Comparison of ENCODE assay signal across 29 cellular contexts in the genomic region with DNA sequence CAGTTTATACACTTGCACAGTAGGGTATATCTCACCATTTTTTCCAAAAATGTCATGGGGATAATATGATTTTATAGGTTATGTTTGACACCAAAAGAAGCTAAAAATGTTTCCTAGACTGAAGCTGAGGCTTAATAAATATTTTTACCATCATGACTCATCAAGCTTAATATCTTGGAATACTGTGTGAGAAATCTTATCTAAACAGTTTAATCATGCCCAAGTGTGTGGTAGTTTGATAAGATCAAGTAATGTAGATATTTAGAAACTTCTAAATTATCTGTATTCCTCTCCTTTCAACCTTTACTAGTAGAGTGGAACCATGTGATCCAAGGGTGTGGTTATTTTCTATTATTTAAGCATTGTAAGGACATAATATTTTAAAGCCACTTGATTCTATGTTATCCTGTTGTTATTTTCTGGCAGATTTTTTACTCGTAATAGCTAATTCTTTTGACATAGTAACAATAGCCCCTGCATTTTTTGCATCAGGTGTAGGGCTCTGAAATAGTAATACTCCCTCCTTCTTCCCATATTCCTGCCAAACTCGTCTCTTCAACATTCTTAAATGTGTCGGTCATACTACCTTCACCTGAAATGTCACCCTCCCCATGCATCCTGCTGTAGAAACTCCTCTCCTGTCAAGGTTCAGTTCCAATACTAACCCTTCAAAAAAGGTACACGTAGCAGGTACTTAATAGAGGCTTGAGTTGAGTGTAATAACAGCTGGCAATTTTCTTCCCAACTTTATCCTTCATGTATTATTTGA.
A peak's percentile ranks its signal among the peaks of the same experiment; 100 is the strongest.
DNase-seq lines count a peak whose midpoint lies in the region; ATAC-seq, FAIRE-seq and TF ChIP-seq lines count a peak whose summit lies in the region.
"Had no signal": no experiment of that assay in that cellular context is flagged by ENCODE, and none has a peak within 500 bp of the region (broad histone marks: within the 10 kb centered on the region; RNA-seq: fewer than 3 reads in every experiment).

No MANE protein-coding gene starts in this region.

- no peaks in the 10 kb centered on the region for H3K36me3 ChIP-seq in IMR-90 (ENCODE audit: control insufficient read depth, insufficient read depth, low read length)
- H3K36me3 ChIP-seq in bronchial epithelial cell (ENCODE audit: control insufficient read depth, insufficient read depth, low read length), result no peaks in the 10 kb centered on the region
- no peaks in the 10 kb centered on the region for H3K36me3 ChIP-seq in trophoblast cell (ENCODE audit: control insufficient read depth in 1 of 2, insufficient read depth in 2 of 2, low read length in 2 of 2)
- H3K36me3 ChIP-seq: suprapubic skin had no signal

- no peaks in the 10 kb centered on the region for H3K79me1 ChIP-seq in IMR-90 (ENCODE audit: low read depth in 1 of 2, low read length in 2 of 2)
- no peaks in the 10 kb centered on the region for H3K79me1 ChIP-seq in trophoblast cell (ENCODE audit: low read length)

- no peak for TF ChIP-seq RAD21 in IMR-90 (IDR thresholded peaks at IDR 0.05; ENCODE audit: low read length)

- H4K91ac ChIP-seq in IMR-90 (ENCODE audit: insufficient read depth, low read depth, low read length), result peak overlapping the region; percentile 56; the same call in 1 of the 2 replicates
- no peak overlapping the region for H4K91ac ChIP-seq in trophoblast cell (ENCODE audit: low read depth, low read length)

- H3K56ac ChIP-seq in IMR-90 (ENCODE audit: extremely low read depth, insufficient read depth, low read length), result no peak overlapping the region

- dilution Hi-C loops in IMR-90 (cut with HindIII; ENCODE audit: low sequenced_read_pairs, unreplicated experiment), result no loop called here

- TF ChIP-seq CTCF in IMR-90 (conservative IDR thresholded peaks at IDR 0.05; ENCODE audit: low read depth, low read length), result no peak
- no peak for TF ChIP-seq CTCF in bronchial epithelial cell (IDR thresholded peaks at IDR 0.05; ENCODE audit: insufficient read depth, low read length, severe bottlenecking)

- H3K27me3 ChIP-seq in IMR-90 (ENCODE audit: control insufficient read depth, insufficient read depth, low read length), result no peaks in the 10 kb centered on the region
- H3K27me3 ChIP-seq in bronchial epithelial cell (ENCODE audit: control insufficient read depth, insufficient read depth, low read length), result no peaks in the 10 kb centered on the region
- H3K27me3 ChIP-seq in trophoblast cell (ENCODE audit: insufficient read depth, low read length), result no peaks in the 10 kb centered on the region
- H3K27me3 ChIP-seq: body of pancreas, dorsolateral prefrontal cortex, suprapubic skin had no signal

- no TSS peak for BruUV-seq in IMR-90 (replicated peaks; lab: Mats Ljungman, UMichigan)

- no peak overlapping the region for H2BK5ac ChIP-seq in IMR-90 (ENCODE audit: low read depth, low read length, poor library complexity, severe bottlenecking)
- H2BK5ac ChIP-seq in trophoblast cell (ENCODE audit: low read depth, low read length, poor library complexity), result no peak overlapping the region

- H2BK12ac ChIP-seq in trophoblast cell (ENCODE audit: low read length), result no peak overlapping the region

- H3K4me3 ChIP-seq in IMR-90 (ENCODE audit: insufficient read depth, low read depth, low read length), result no peak overlapping the region
- H3K4me3 ChIP-seq in bronchial epithelial cell (ENCODE audit: low read depth, low read length), result no peak overlapping the region
- H3K4me3 ChIP-seq in trophoblast cell (ENCODE audit: low read depth, low read length), result no peak overlapping the region
- H3K4me3 ChIP-seq: body of pancreas, dorsolateral prefrontal cortex, suprapubic skin had no signal

- no peaks in the 10 kb centered on the region for H3K9me1 ChIP-seq in IMR-90 (ENCODE audit: insufficient read depth, low read length)

- H3K79me2 ChIP-seq in trophoblast cell (ENCODE audit: control insufficient read depth, insufficient read depth, low read length, poor library complexity), result no peaks in the 10 kb centered on the region
- H3K79me2 ChIP-seq: parathyroid adenoma had no signal

- H4K8ac ChIP-seq in IMR-90 (ENCODE audit: low read depth in 2 of 2, low read length in 2 of 2) (no peak overlapping the region), trophoblast cell (ENCODE audit: low read depth, low read length) (no peak overlapping the region)

- no peak overlapping the region for H2AFZ ChIP-seq in IMR-90 (replicated peaks; ENCODE audit: low read length, poor library complexity)
- H2AFZ ChIP-seq in trophoblast cell (ENCODE audit: insufficient read depth, low read length, poor library complexity), result no peak overlapping the region
- H2AFZ ChIP-seq: parathyroid adenoma had no signal

- H3K14ac ChIP-seq in IMR-90 (replicated peaks; ENCODE audit: low read depth, low read length), result no peak overlapping the region
- no peak overlapping the region for H3K14ac ChIP-seq in trophoblast cell (ENCODE audit: low read length)

- H3K4me1 ChIP-seq in IMR-90 (ENCODE audit: control insufficient read depth, insufficient read depth, low read length) (peaks cover 5% of the 10 kb centered on the region; the same call in 1 of the 2 replicates), trophoblast cell (ENCODE audit: control insufficient read depth in 1 of 2, insufficient read depth in 2 of 2, low read length in 2 of 2) (no peaks in the 10 kb centered on the region)
- H3K4me1 ChIP-seq: parathyroid adenoma, suprapubic skin had no signal

- H2BK120ac ChIP-seq in IMR-90 (ENCODE audit: low read depth, low read length) (peak overlapping the region; percentile 78), trophoblast cell (ENCODE audit: insufficient read depth, low read length, poor library complexity) (no peak overlapping the region)

- no peak for TF ChIP-seq POLR2A in IMR-90 (IDR thresholded peaks at IDR 0.05; ENCODE audit: low read depth, low read length)

- H3K9ac ChIP-seq in IMR-90 (ENCODE audit: low read depth, low read length) (no peak overlapping the region), trophoblast cell (ENCODE audit: low read length) (no peak overlapping the region)
- H3K9ac ChIP-seq: parathyroid adenoma had no signal

- H3K9me3 ChIP-seq in IMR-90 (ENCODE audit: control insufficient read depth, insufficient read depth, low read length), result no peaks in the 10 kb centered on the region
- no peaks in the 10 kb centered on the region for H3K9me3 ChIP-seq in trophoblast cell (ENCODE audit: insufficient read depth, low read depth, low read length)
- H3K9me3 ChIP-seq: body of pancreas, suprapubic skin had no signal

- H3K4ac ChIP-seq in IMR-90 (ENCODE audit: low read depth, low read length) (peak overlapping the region; percentile 87), trophoblast cell (ENCODE audit: low read depth, low read length) (no peak overlapping the region)

- intact Hi-C loops in IMR-90 (cut with micrococcal nuclease), result loop anchor here (5.0 to 10.0 kb wide), 3 partner anchors 830 to 1138 kb away; no protein-coding TSS in a partner anchor

- no peak overlapping the region for H4K12ac ChIP-seq in trophoblast cell (ENCODE audit: low read depth, low read length)

- H2BK20ac ChIP-seq in IMR-90 (ENCODE audit: low read depth, low read length), result peak overlapping the region; percentile 28; the same call in 1 of the 2 replicates

- 83% methylated on average over 1 of the region's 4 CpGs; no CpG with 5 or more reads in 1 of the 2 experiments for WGBS in IMR-90 (ENCODE audit: extremely low coverage in 2 of 2, insufficient read length in 1 of 2), 2 experiments
- WGBS in trophoblast cell (ENCODE audit: extremely low coverage, insufficient coverage, insufficient read length), result no CpG with 5 or more reads among the region's 4 CpGs

- H3K18ac ChIP-seq in IMR-90 (ENCODE audit: low read depth, low read length), result peak overlapping the region; percentile 21; the same call in 1 of the 2 replicates
- no peak overlapping the region for H3K18ac ChIP-seq in trophoblast cell (ENCODE audit: low read length)

- POLR2A ChIA-PET in IMR-90 (lab: Charles Lee; ENCODE audit: unreplicated experiment), result no interaction called here

- ATAC-seq in IMR-90 (ENCODE audit: low read depth), result peak; percentile 19
- ATAC-seq: body of pancreas, left colon, Right ventricle myocardium inferior had no signal

- no peak overlapping the region for H2AK9ac ChIP-seq in IMR-90 (replicated peaks; ENCODE audit: low read depth, low read length, poor library complexity)

- H3K23ac ChIP-seq in IMR-90 (ENCODE audit: low read depth, low read length) (no peak overlapping the region), trophoblast cell (ENCODE audit: low read length) (no peak overlapping the region)

- H2BK15ac ChIP-seq in IMR-90 (ENCODE audit: low read depth, low read length), result no peak overlapping the region

- H3K27ac ChIP-seq in IMR-90 (ENCODE audit: insufficient read depth, low read length) (no peak overlapping the region), trophoblast cell (ENCODE audit: low read depth, low read length) (no peak overlapping the region)
- H3K27ac ChIP-seq: body of pancreas, dorsolateral prefrontal cortex, parathyroid adenoma, suprapubic skin had no signal

- DNase-seq in DMS53 (lab: John Stamatoyannopoulos, UW), result peak; percentile 26
- no peak for DNase-seq in DMS53 treated with DMSO at 0.1 percent for 48 hours (lab: John Stamatoyannopoulos, UW; ENCODE audit: unreplicated experiment)
- DNase-seq in IMR-90, result peak; percentile 25
- DNase-seq in bronchial epithelial cell (ENCODE audit: low read depth), result peak; percentile 40
- peak; percentile 45 to 92 for DNase-seq in trophoblast cell
- DNase-seq in KG1 (lab: John Stamatoyannopoulos, UW), result no peak
- DNase-seq in cortex of kidney (lab: John Stamatoyannopoulos, UW), result no peak
- DNase-seq in GM19240 (ENCODE audit: insufficient read length, low spot score), result no peak
- DNase-seq: 8988T; activated CD4-positive, alpha-beta memory T cell treated with anti-CD3 and anti-CD28 coated beads, Interleukin-2, amount 10 ng/mL, durations not matched to agents 7 days and 5 days; activated CD8-positive, alpha-beta memory T cell treated with anti-CD3 and anti-CD28 coated beads, Interleukin-2, amount 50 U/mL, for 4 hours; activated naive CD4-positive, alpha-beta T cell; body of pancreas; cerebellar nuclear complex; dorsolateral prefrontal cortex; hypothalamus; immature natural killer cell; left colon; NCI-H1092; NCI-H1694 treated with DMSO at 0.1 percent for 48 hours; NCI-H2171 treated with DMSO at 0.1 percent for 48 hours; NCI-H524 treated with DMSO at 0.1 percent for 48 hours; stimulated activated CD4-positive, alpha-beta T cell treated with anti-CD3 and anti-CD28 coated beads, Interleukin-1b, Interleukin-23, amount 100 ng/mL, for 48 hours; stimulated activated naive CD4-positive, alpha-beta T cell treated with Interleukin-2 at 50 U/mL for 16 hours had no signal

- CTCF ChIA-PET in IMR-90 (lab: Yijun Ruan, JAX), result interaction anchor here (0.9 kb wide), 1 partner anchor 313 kb away, joined by 6 read pairs; no protein-coding TSS in a partner anchor

- in situ Hi-C loops in IMR-90 (cut with MboI; ENCODE audit: low sequenced_read_pairs), result no loop called here

- FAIRE-seq in bronchial epithelial cell (lab: Jason Lieb, UNC), result no peak
- FAIRE-seq: D721Med, GM12891 had no signal

- no peak overlapping the region; the same call in 1 of the 2 replicates for H4K5ac ChIP-seq in IMR-90 (ENCODE audit: low read depth, low read length)

- H2AK5ac ChIP-seq in IMR-90 (ENCODE audit: low read depth, low read length) (no peak overlapping the region), trophoblast cell (ENCODE audit: low read length) (no peak overlapping the region)

- no peaks in the 10 kb centered on the region for H4K20me1 ChIP-seq in IMR-90 (ENCODE audit: insufficient read depth, low read length)

- no peak overlapping the region for H3K4me2 ChIP-seq in IMR-90 (ENCODE audit: low read depth, low read length)
- H3K4me2 ChIP-seq in trophoblast cell (ENCODE audit: low read length), result peak overlapping the region; percentile 47

Comparison
In these comparisons a context has a peak if more than half of its experiments do, and no peak if none do; other contexts are left out.
1. DNase-seq: peak in DMS53 (single experiment), IMR-90 (single experiment), bronchial epithelial cell (single experiment) and trophoblast cell (2 of 2); none in DMS53 treated with DMSO at 0.1 percent for 48 hours (single experiment), KG1 (single experiment), cortex of kidney (single experiment) and GM19240 (single experiment).